Comparison of ENCODE assay signal across 8 cellular contexts in the genomic region with DNA sequence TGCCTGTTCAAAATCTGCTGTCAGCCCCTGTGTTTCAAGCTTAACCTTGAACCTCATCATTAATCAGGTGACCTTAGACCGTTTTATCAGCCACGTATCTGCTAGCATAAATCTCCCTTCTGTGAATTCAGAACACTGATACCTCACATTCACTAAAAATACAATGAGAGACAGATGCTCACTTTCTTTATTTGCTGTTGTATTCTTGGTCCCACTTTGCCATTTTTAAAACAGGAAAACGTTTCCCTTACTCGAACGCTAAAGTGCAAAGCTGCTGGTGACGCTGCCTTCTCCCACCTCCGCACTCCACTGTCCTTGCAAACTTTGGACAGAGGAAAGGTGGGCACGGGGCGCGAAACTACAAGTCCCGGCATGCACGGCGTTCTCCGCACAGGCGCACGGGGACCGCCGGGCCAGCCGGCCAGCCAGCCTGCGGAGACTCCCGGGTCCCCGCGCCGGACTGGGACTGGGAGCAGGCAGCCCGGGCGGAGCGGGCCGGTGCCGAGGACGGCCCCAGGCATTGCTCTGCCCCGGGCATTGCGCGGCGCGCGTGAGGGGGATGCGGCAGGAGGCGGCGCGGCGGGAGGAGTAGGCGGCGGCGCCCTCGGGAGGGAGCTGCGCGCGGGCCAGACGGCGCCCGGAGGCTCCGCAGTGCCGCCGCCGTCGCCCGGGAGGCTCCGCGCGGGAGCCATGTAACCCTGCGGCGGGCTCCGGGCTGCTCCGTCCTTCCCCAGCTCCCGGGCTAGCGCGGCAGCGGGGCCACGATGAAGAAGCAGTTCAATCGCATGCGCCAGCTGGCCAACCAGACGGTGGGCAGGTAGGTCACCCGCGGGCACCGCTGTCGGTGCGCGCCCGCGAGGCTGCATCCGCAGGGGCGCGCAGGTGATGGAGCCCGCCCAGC. TPM values are rescaled to one million over a fixed set of nuclear protein-coding genes. Genes with fewer than 3 reads are reported as not detected.
DNase-seq lines count a peak whose midpoint lies in the region; ATAC-seq, FAIRE-seq and TF ChIP-seq lines count a peak whose summit lies in the region.

A gene with protein sequence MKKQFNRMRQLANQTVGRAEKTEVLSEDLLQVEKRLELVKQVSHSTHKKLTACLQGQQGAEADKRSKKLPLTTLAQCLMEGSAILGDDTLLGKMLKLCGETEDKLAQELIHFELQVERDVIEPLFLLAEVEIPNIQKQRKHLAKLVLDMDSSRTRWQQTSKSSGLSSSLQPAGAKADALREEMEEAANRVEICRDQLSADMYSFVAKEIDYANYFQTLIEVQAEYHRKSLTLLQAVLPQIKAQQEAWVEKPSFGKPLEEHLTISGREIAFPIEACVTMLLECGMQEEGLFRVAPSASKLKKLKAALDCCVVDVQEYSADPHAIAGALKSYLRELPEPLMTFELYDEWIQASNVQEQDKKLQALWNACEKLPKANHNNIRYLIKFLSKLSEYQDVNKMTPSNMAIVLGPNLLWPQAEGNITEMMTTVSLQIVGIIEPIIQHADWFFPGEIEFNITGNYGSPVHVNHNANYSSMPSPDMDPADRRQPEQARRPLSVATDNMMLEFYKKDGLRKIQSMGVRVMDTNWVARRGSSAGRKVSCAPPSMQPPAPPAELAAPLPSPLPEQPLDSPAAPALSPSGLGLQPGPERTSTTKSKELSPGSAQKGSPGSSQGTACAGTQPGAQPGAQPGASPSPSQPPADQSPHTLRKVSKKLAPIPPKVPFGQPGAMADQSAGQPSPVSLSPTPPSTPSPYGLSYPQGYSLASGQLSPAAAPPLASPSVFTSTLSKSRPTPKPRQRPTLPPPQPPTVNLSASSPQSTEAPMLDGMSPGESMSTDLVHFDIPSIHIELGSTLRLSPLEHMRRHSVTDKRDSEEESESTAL (plus strand): TSS at position 424 of the 901 bp plus-strand sequence. CDS start 341 bp downstream, at position 765.

- peak within 1 kb of the TSS; percentile 41; the same call in 1 of the 2 replicates for H3K18ac ChIP-seq in H1 (ENCODE audit: extremely low read depth, low read length)

- no peak for TF ChIP-seq RAD21 in H1 (IDR thresholded peaks at IDR 0.05 in 1 of 2, conservative IDR thresholded peaks at IDR 0.05 in 1 of 2; ENCODE audit: low read depth in 2 of 2, low read length in 2 of 2)

- H3K27me3 Mint-ChIP-seq in stimulated activated naive CD8-positive, alpha-beta T cell treated with anti-CD3 and anti-CD28 coated beads, Interleukin-15, amount 100 ng/mL, for 72 hours, result peaks cover 52% of the 10 kb centered on the region

- no peak within 1 kb of the TSS; the same call in 1 of the 2 replicates for H3K27ac ChIP-seq in H1 (ENCODE audit: low read depth, low read length)

- no peak within 1 kb of the TSS for H2BK20ac ChIP-seq in H1 (ENCODE audit: low read length)

- DNase-seq in HK-2 (ENCODE audit: unreplicated experiment) (peak; percentile 66), SW480 (ENCODE audit: low spot score) (peak; percentile 71), H1 (ENCODE audit: low read depth in 1 of 2, low spot score in 2 of 2) (peak; percentile 46 to 86), lung microvascular endothelial cell (ENCODE audit: low read depth in 2 of 2) (peak; percentile 48 to 76), activated gamma-delta T cell treated with Interleukin-2 at 50 U/mL for 16 hours (no peak)
- DNase-seq in stimulated activated naive CD8-positive, alpha-beta T cell treated with anti-CD3 and anti-CD28 coated beads, Interleukin-15, amount 100 ng/mL, for 72 hours, result peak; percentile 20 to 22

- no peaks in the 10 kb centered on the region for H3K36me3 ChIP-seq in H1 (ENCODE audit: control insufficient read depth in 2 of 4, insufficient read depth in 4 of 4, low read length in 3 of 4)

- ATAC-seq in GM21390 (IDR thresholded peaks at IDR 0.05; ENCODE audit: unreplicated experiment), result peak; percentile 90
- peak; percentile 83 for ATAC-seq in stimulated activated naive CD8-positive, alpha-beta T cell treated with anti-CD3 and anti-CD28 coated beads, Interleukin-15, amount 100 ng/mL, for 72 hours

- H3K27ac Mint-ChIP-seq in stimulated activated naive CD8-positive, alpha-beta T cell treated with anti-CD3 and anti-CD28 coated beads, Interleukin-15, amount 100 ng/mL, for 72 hours, result no peak within 1 kb of the TSS

- peak within 1 kb of the TSS; percentile 72; the same call in 1 of the 2 replicates for H2BK15ac ChIP-seq in H1 (ENCODE audit: low read length)

- H3K9me3 Mint-ChIP-seq in stimulated activated naive CD8-positive, alpha-beta T cell treated with anti-CD3 and anti-CD28 coated beads, Interleukin-15, amount 100 ng/mL, for 72 hours, result no peaks in the 10 kb centered on the region

- TF ChIP-seq POLR2A in H1 (IDR thresholded peaks at IDR 0.05; ENCODE audit: control extremely low read depth in 1 of 2, low read depth in 2 of 2, low read length in 2 of 2), result peak in 1 of 2 experiments; percentile 83; a peak in 2 of 3 replicates

- H3K23ac ChIP-seq in H1 (ENCODE audit: insufficient read length), result no peak within 1 kb of the TSS

- peaks cover 0 to 8% (median 4%) of the 10 kb centered on the region in 4 experiments; a peak in 4 of 7 replicates for H3K4me1 ChIP-seq in H1 (replicated peaks in 1 of 4; ENCODE audit: control insufficient read depth in 3 of 4, insufficient read depth in 4 of 4, low read length in 3 of 4)

- CTCF ChIA-PET in H1 (lab: Charles Lee; ENCODE audit: partially characterized antibody), result interaction anchor here (1.0 to 1.2 kb wide), 2 partner anchors 10 to 67 kb away, joined by 3 read pairs; no protein-coding TSS in a partner anchor

- peak within 1 kb of the TSS; percentile 37 for H3K56ac ChIP-seq in H1 (replicated peaks; ENCODE audit: insufficient read length, low read depth, low read length)

- H3K4me3 ChIP-seq in GM08714 (ENCODE audit: low read length) (peak within 1 kb of the TSS; percentile 68), H1 (ENCODE audit: extremely low read depth in 1 of 4, insufficient read depth in 2 of 4, low read depth in 3 of 4, low read length in 4 of 4) (peak within 1 kb of the TSS; percentile 84 to 92 (median 90))

- no peak within 1 kb of the TSS for H3K4ac ChIP-seq in H1 (replicated peaks; ENCODE audit: insufficient read length, low read depth, low read length)

- H3K4me1 Mint-ChIP-seq in stimulated activated naive CD8-positive, alpha-beta T cell treated with anti-CD3 and anti-CD28 coated beads, Interleukin-15, amount 100 ng/mL, for 72 hours, result peaks cover 10% of the 10 kb centered on the region

- TF ChIP-seq EP300 in H1 (IDR thresholded peaks at IDR 0.05; ENCODE audit: borderline replicate concordance in 1 of 2, low read depth in 2 of 2, low read length in 2 of 2), result no peak

- H4K20me1 ChIP-seq in H1 (replicated peaks in 1 of 2; ENCODE audit: control insufficient read depth in 1 of 2, insufficient read depth in 2 of 2, low read length in 2 of 2), result peaks cover 5 to 7% of the 10 kb centered on the region in 2 experiments

- peak within 1 kb of the TSS; percentile 29 to 88 (median 60) for H3K9ac ChIP-seq in H1 (replicated peaks in 1 of 4; ENCODE audit: extremely low read depth in 1 of 4, low read depth in 3 of 4, low read length in 3 of 4)

- H3K79me1 ChIP-seq in H1 (ENCODE audit: low read depth, low read length), result peaks cover 2% of the 10 kb centered on the region

- peak within 1 kb of the TSS; percentile 69 for H2BK5ac ChIP-seq in H1 (ENCODE audit: low read depth, low read length)

- 0 out of 2 replicates have a peak within 1 kb of the TSS, but pooled peaks have one; percentile 33 for H2BK12ac ChIP-seq in H1 (ENCODE audit: low read depth, low read length)

- H4K8ac ChIP-seq in H1 (ENCODE audit: extremely low read depth, insufficient read depth, low read length), result peak within 1 kb of the TSS; percentile 69

- H4K91ac ChIP-seq in H1 (replicated peaks; ENCODE audit: insufficient read length, low read length), result no peak within 1 kb of the TSS

- WGBS in H1 (ENCODE audit: extremely low coverage in 1 of 2, insufficient coverage in 1 of 2, insufficient read length in 1 of 2, insufficient replicate concordance in 2 of 2, low coverage in 1 of 2, low lambda C conversion rate in 2 of 2, missing lambda C conversion rate in 1 of 2), 2 experiments, result 3% methylated on average over 58 of the region's 84 CpGs; no CpG with 5 or more reads in 1 of the 2 experiments

- peak within 1 kb of the TSS; percentile 0 for H4K5ac ChIP-seq in H1 (ENCODE audit: insufficient read length, low read depth, low read length)

- POLR2A ChIA-PET in H1 (lab: Charles Lee; ENCODE audit: partially characterized antibody), result interaction anchor here (0.6 to 1.4 kb wide), 7 partner anchors 9 to 330 kb away, joined by 3 to 5 read pairs (median 3); no protein-coding TSS in a partner anchor

- no peaks in the 10 kb centered on the region for H3K9me3 ChIP-seq in H1 (ENCODE audit: insufficient read depth in 2 of 2, low read depth in 1 of 2, low read length in 1 of 2)

- no peak for TF ChIP-seq CTCF in H1 (IDR thresholded peaks at IDR 0.05; ENCODE audit: control extremely low read depth in 1 of 3, insufficient read depth in 1 of 3, low read depth in 1 of 3, low read length in 3 of 3)

- H3K23me2 ChIP-seq in H1 (ENCODE audit: low read depth, low read length), result peaks cover 11% of the 10 kb centered on the region

- H3K27me3 ChIP-seq in H1 (replicated peaks in 1 of 4; ENCODE audit: control insufficient read depth in 3 of 4, extremely low read depth in 1 of 4, insufficient read depth in 3 of 4, low read length in 3 of 4), result peaks cover 0 to 2% (median under 1%) of the 10 kb centered on the region in 4 experiments; a peak in 2 of 7 replicates

- peak within 1 kb of the TSS; percentile 81 to 88 for H3K4me3 Mint-ChIP-seq in stimulated activated naive CD8-positive, alpha-beta T cell treated with anti-CD3 and anti-CD28 coated beads, Interleukin-15, amount 100 ng/mL, for 72 hours

- H3K4me2 ChIP-seq in H1 (ENCODE audit: insufficient read depth in 1 of 2, low read depth in 2 of 2, low read length in 2 of 2), result peak within 1 kb of the TSS; percentile 88 to 90

- H2AFZ ChIP-seq in H1 (ENCODE audit: low read length), result peak within 1 kb of the TSS; percentile 99

- no peak within 1 kb of the TSS for H2AK5ac ChIP-seq in H1 (ENCODE audit: low read depth, low read length)

- no peak for FAIRE-seq in H1 (lab: Jason Lieb, UNC)

- no peak within 1 kb of the TSS for H2BK120ac ChIP-seq in H1 (replicated peaks; ENCODE audit: low read depth, low read length)

- peaks cover 8 to 35% of the 10 kb centered on the region in 2 experiments for H3K79me2 ChIP-seq in H1 (ENCODE audit: control insufficient read depth in 1 of 2, insufficient read depth in 2 of 2, low read length in 2 of 2)

- no peak within 1 kb of the TSS for H3K14ac ChIP-seq in H1 (ENCODE audit: insufficient read length)

RNA-seq across cellular contexts. Expression of the gene that starts here (rescaled TPM):
- total RNA-seq in H1 (2021; fragmentation: NEBNext Ultra II Directional; extraction: Animal tissue kit (Norgen Biotek cat#: 25700)), result 22.2 TPM in 2 replicates
- 6.2 and 9.0 TPM in 2 replicates for polyA plus RNA-seq in H1 (2011; rRNA removed)
- 7.8 TPM for polyA plus RNA-seq in H1 (2011; cell fraction: cytosol; rRNA removed)
- 13.0 TPM for polyA plus RNA-seq in H1 (2011; cell fraction: nucleus; rRNA removed)
- 12.8 to 13.4 TPM (median 12.9 TPM) in 4 replicates for polyA plus RNA-seq in H1 (2012, experiment 1 of 2)
- polyA plus RNA-seq in H1 (2012, experiment 2 of 2), result 9.4 TPM
- polyA plus RNA-seq in H1 (2013, experiment 1 of 2), result 8.5 TPM
- 9.3 TPM for polyA plus RNA-seq in H1 (2013, experiment 2 of 2)
- polyA minus RNA-seq in H1 (2011; rRNA and poly(A)+ RNA removed), result 11.7 and 12.1 TPM in 2 replicates
- 8.6 TPM for polyA minus RNA-seq in H1 (2011; cell fraction: cytosol; rRNA and poly(A)+ RNA removed)
- 19.1 TPM for polyA minus RNA-seq in H1 (2011; cell fraction: nucleus; rRNA and poly(A)+ RNA removed)
- 0.20 and 0.22 TPM in 2 replicates for total RNA-seq in lung microvascular endothelial cell

Comparison
In these comparisons a context has a peak if more than half of its experiments do, and no peak if none do; other contexts are left out.
1. RNA of the gene that starts here (total RNA-seq): 22.2 TPM in H1; 0.20 to 0.22 TPM in lung microvascular endothelial cell; every median in the first group is over 10 times any median in the second.
2. Peak in DNase-seq in lung microvascular endothelial cell; RNA of the gene not detected or under 1 TPM.